ENCODE assay signal across 1 cellular context in the genomic region with DNA sequence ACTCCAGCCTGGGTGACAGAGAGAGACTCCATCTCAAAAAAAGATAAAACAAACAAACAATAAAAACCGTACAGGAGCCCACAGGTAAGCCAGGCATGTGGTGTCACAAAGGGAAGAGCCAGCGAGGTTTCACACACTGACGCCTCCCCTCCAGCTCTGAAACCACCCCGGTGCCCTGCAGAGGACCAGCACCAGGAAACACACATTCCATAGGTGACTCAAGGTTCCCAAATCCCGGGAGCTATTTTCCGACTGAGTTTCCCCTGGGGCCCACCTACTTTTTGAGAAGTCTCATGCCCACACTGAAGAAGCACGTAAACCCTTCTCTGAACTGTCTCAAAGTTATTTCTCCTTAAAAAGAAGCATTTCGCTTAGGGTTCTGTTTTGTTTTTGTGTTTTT.
TF ChIP-seq lines count a peak whose summit lies in the region.

No MANE protein-coding gene starts in this region.

TF ChIP-seq in WTC11, 78 proteins besides CTCF, POLR2A, EP300 and RAD21 (continued from another document):
- TF ChIP-seq, protein P1, sequence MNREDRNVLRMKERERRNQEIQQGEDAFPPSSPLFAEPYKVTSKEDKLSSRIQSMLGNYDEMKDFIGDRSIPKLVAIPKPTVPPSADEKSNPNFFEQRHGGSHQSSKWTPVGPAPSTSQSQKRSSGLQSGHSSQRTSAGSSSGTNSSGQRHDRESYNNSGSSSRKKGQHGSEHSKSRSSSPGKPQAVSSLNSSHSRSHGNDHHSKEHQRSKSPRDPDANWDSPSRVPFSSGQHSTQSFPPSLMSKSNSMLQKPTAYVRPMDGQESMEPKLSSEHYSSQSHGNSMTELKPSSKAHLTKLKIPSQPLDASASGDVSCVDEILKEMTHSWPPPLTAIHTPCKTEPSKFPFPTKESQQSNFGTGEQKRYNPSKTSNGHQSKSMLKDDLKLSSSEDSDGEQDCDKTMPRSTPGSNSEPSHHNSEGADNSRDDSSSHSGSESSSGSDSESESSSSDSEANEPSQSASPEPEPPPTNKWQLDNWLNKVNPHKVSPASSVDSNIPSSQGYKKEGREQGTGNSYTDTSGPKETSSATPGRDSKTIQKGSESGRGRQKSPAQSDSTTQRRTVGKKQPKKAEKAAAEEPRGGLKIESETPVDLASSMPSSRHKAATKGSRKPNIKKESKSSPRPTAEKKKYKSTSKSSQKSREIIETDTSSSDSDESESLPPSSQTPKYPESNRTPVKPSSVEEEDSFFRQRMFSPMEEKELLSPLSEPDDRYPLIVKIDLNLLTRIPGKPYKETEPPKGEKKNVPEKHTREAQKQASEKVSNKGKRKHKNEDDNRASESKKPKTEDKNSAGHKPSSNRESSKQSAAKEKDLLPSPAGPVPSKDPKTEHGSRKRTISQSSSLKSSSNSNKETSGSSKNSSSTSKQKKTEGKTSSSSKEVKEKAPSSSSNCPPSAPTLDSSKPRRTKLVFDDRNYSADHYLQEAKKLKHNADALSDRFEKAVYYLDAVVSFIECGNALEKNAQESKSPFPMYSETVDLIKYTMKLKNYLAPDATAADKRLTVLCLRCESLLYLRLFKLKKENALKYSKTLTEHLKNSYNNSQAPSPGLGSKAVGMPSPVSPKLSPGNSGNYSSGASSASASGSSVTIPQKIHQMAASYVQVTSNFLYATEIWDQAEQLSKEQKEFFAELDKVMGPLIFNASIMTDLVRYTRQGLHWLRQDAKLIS (CRISPR knock-in tag; IDR thresholded peaks at IDR 0.05; ENCODE audit: borderline replicate concordance): no peak
- TF ChIP-seq NFE2L1 (CRISPR knock-in tag; IDR thresholded peaks at IDR 0.05): no peak
- TF ChIP-seq SMAD3 (CRISPR knock-in tag; IDR thresholded peaks at IDR 0.05; ENCODE audit: borderline replicate concordance): no peak
- TF ChIP-seq TCF7 (CRISPR knock-in tag; IDR thresholded peaks at IDR 0.05; ENCODE audit: low read depth): no peak
